ENCODE assay signal across 8 cellular contexts in genomic region chr20:52103911-52104545, GRCh38.
DNase-seq lines count a peak whose midpoint lies in the region; ATAC-seq, FAIRE-seq and TF ChIP-seq lines count a peak whose summit lies in the region.

No MANE protein-coding gene starts in this region.

- H3K4me3 ChIP-seq in RWPE2 (ENCODE audit: severe bottlenecking) (peak overlapping the region; percentile 44), esophagus (ENCODE audit: low read depth in 1 of 2, low read length in 2 of 2) (peak overlapping the region; percentile 40 to 43)

- TF ChIP-seq CTCF in RWPE2 (IDR thresholded peaks at IDR 0.05; ENCODE audit: poor library complexity, severe bottlenecking) (no peak), progenitor cell of endocrine pancreas (IDR thresholded peaks at IDR 0.05; ENCODE audit: unreplicated experiment) (no peak)

- H3K36me3 Mint-ChIP-seq in progenitor cell of endocrine pancreas (ENCODE audit: insufficient read depth): no peaks in the 10 kb centered on the region

- H3K27ac ChIP-seq in RWPE2 (ENCODE audit: poor library complexity, severe bottlenecking): no peak overlapping the region
- no peak overlapping the region for H3K27ac ChIP-seq in esophagus (ENCODE audit: low read depth in 2 of 2, low read length in 1 of 2)
- H3K27ac ChIP-seq in caudate nucleus (ENCODE audit: low read depth, low read length): no peak overlapping the region

- H3K9me3 Mint-ChIP-seq in progenitor cell of endocrine pancreas (ENCODE audit: low read depth): no peaks in the 10 kb centered on the region

- H3K27me3 ChIP-seq in RWPE2 (ENCODE audit: insufficient read depth, poor library complexity, severe bottlenecking): no peaks in the 10 kb centered on the region
- H3K27me3 ChIP-seq in esophagus (ENCODE audit: control insufficient read depth in 1 of 2, insufficient read depth in 2 of 2, low read length in 2 of 2): no peaks in the 10 kb centered on the region

- no peak for FAIRE-seq in GM12892 (lab: Jason Lieb, UNC)

- peak overlapping the region; percentile 74 for H3K4me3 Mint-ChIP-seq in progenitor cell of endocrine pancreas (ENCODE audit: low read depth)

- H3K36me3 ChIP-seq in RWPE2 (ENCODE audit: low read depth) (no peaks in the 10 kb centered on the region), esophagus (ENCODE audit: control insufficient read depth in 2 of 2, insufficient read depth in 2 of 2, low read length in 1 of 2) (no peaks in the 10 kb centered on the region)

- WGBS in esophagus, 2 donors: 2 to 5% methylated on average over 33 of the region's 33 CpGs

- peaks cover 35% of the 10 kb centered on the region for H3K27me3 Mint-ChIP-seq in progenitor cell of endocrine pancreas

- no peak overlapping the region for H3K27ac Mint-ChIP-seq in progenitor cell of endocrine pancreas

- H3K9me3 ChIP-seq in RWPE2 (ENCODE audit: severe bottlenecking) (no peaks in the 10 kb centered on the region), esophagus (ENCODE audit: control insufficient read depth in 2 of 2, insufficient read depth in 1 of 2, low read depth in 1 of 2, low read length in 1 of 2) (no peaks in the 10 kb centered on the region)

- no peak for TF ChIP-seq POLR2A in GM12892 (IDR thresholded peaks at IDR 0.05; ENCODE audit: low read depth, low read length)

- peaks cover 16% of the 10 kb centered on the region for H3K4me1 Mint-ChIP-seq in progenitor cell of endocrine pancreas (ENCODE audit: low read depth)

- in situ Hi-C loops in G401 (cut with HindIII; ENCODE audit: low sequenced_read_pairs): no loop called here

- no peak for ATAC-seq in RWPE2 (ENCODE audit: low read depth)
- ATAC-seq in GM18907 (IDR thresholded peaks at IDR 0.05; ENCODE audit: unreplicated experiment): no peak

- H3K4me1 ChIP-seq in RWPE2 (ENCODE audit: insufficient read depth, poor library complexity, severe bottlenecking) (no peaks in the 10 kb centered on the region), esophagus (ENCODE audit: control insufficient read depth in 2 of 2, insufficient read depth in 2 of 2, low read length in 1 of 2) (peaks cover 2 to 10% of the 10 kb centered on the region in 2 donors)

- DNase-seq in GM12892 (ENCODE audit: insufficient read length): peak; percentile 27
- no peak for DNase-seq in RWPE2 (ENCODE audit: low spot score)
- no peak for DNase-seq in progenitor cell of endocrine pancreas (ENCODE audit: low spot score, unreplicated experiment)
- DNase-seq in SHP77 (lab: John Stamatoyannopoulos, UW): no peak
- DNase-seq in caudate nucleus (lab: John Stamatoyannopoulos, UW): no peak
- DNase-seq in G401 (ENCODE audit: low spot score): no peak
